ENCODE assay signal across 9 cellular contexts in the genomic region with DNA sequence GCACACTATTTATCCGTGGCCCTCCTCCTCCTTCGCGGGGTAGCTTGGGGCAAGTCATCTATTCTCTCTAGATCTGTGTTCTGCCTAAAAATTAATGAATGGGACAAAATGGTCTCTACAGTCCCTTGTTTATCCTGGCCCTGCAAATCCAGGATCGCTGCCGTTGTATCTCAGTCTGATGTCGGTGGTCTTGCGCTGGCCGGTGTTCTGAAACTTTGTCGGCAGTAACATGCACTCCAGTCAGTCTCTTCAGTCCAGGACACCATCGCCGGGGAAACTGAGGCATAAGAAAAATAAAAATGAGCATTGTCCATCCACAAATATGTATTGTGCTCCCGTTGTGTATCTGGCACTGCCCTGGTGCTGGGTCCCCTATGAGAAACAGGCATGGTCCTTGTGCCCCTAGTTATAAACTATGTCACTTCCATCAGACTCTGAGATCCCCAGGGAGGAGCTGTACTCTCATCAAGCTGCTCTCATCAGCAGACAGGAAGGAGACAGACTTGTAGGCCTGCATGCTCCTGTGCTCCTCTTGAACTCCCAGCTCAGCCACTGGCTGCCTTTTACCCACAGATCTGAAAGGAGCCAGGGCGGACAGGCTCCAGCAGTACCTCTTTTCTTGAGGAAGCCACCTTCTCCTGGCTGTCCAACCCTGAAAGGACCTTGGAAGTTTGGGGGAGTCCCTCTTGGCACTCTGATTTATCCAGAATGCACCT. TPM values are rescaled to one million over a fixed set of nuclear protein-coding genes. Genes with fewer than 3 reads are reported as not detected.
A peak's percentile ranks its signal among the peaks of the same experiment; 100 is the strongest.
DNase-seq lines count a peak whose midpoint lies in the region; ATAC-seq, FAIRE-seq and TF ChIP-seq lines count a peak whose summit lies in the region.
"Had no signal": no experiment of that assay in that cellular context is flagged by ENCODE, and none has a peak within 500 bp of the region (broad histone marks: within the 10 kb centered on the region; RNA-seq: fewer than 3 reads in every experiment).

No MANE protein-coding gene starts in this region.

- 0 out of 4 replicates have a peak overlapping the region, but pooled peaks of 1 of the 2 experiments have one; percentile 5 for H3K9ac ChIP-seq in K562 (ENCODE audit: insufficient read depth in 1 of 2, low read depth in 2 of 2, low read length in 2 of 2)

- H3K4me3 Mint-ChIP-seq in mesothelial cell of epicardium, result peak overlapping the region; percentile 88

- peaks cover 0 to 4% of the 10 kb centered on the region in 2 donors for H3K9me3 Mint-ChIP-seq in activated naive CD4-positive, alpha-beta T cell treated with anti-CD3 and anti-CD28 coated beads, Interleukin-2, amount 50 U/mL, for 72 hours
- H3K9me3 Mint-ChIP-seq in mesothelial cell of epicardium, result no peaks in the 10 kb centered on the region

- peak overlapping the region; percentile 91 for H3K4me2 ChIP-seq in K562 (ENCODE audit: insufficient read depth, low read length)

- no peak for TF ChIP-seq POLR2A in K562 (conservative IDR thresholded peaks at IDR 0.05)
- no peak for TF ChIP-seq POLR2A in upper lobe of left lung (IDR thresholded peaks at IDR 0.05)

- H3K27me3 ChIP-seq in K562 (ENCODE audit: control insufficient read depth in 2 of 2, insufficient read depth in 2 of 2, low read length in 2 of 2) (peaks cover 3 to 25% of the 10 kb centered on the region in 2 experiments; a peak in 4 of 5 replicates), upper lobe of left lung (peaks cover 0 to 28% (median 20%) of the 10 kb centered on the region in 4 donors)

- peaks cover 12% of the 10 kb centered on the region for H4K20me1 ChIP-seq in K562 (replicated peaks; ENCODE audit: control insufficient read depth, insufficient read depth, low read length)

- peak overlapping the region; percentile 91 for H2AFZ ChIP-seq in K562 (ENCODE audit: low read depth, low read length)

- TF ChIP-seq RAD21 in K562 (CRISPR knock-in tag; conservative IDR thresholded peaks at IDR 0.05 in 1 of 2, IDR thresholded peaks at IDR 0.05 in 1 of 2), result no peak

- 67% methylated on average over 13 of the region's 13 CpGs for WGBS in K562 (ENCODE audit: insufficient coverage, low coverage, missing lambda C conversion rate)
- 72 to 77% methylated on average over 12 to 13 of the region's 13 CpGs for WGBS in upper lobe of left lung, 2 donors

- H3K36me3 ChIP-seq in K562 (ENCODE audit: control insufficient read depth, insufficient read depth, low read length) (peaks cover 6% of the 10 kb centered on the region; the same call in 2 of the 3 replicates), upper lobe of left lung (no peaks in the 10 kb centered on the region)

- FAIRE-seq in K562 (lab: Jason Lieb, UNC), result no peak
- FAIRE-seq: D721Med had no signal

- H3K27ac ChIP-seq in K562 (ENCODE audit: extremely low read depth, low read depth, low read length) (no peak overlapping the region), upper lobe of left lung (peak overlapping the region in 1 of 4 donors; percentile 89)

- no peak for ATAC-seq in activated naive CD4-positive, alpha-beta T cell treated with anti-CD3 and anti-CD28 coated beads, Interleukin-2, amount 50 U/mL, for 72 hours
- ATAC-seq in K562 (no peak), upper lobe of left lung (ENCODE audit: low FRiP score in 2 of 2) (no peak), GM19351 (IDR thresholded peaks at IDR 0.05; ENCODE audit: unreplicated experiment) (no peak)

- peaks cover 21 to 24% of the 10 kb centered on the region in 2 donors for H3K36me3 Mint-ChIP-seq in activated naive CD4-positive, alpha-beta T cell treated with anti-CD3 and anti-CD28 coated beads, Interleukin-2, amount 50 U/mL, for 72 hours
- peaks cover 3% of the 10 kb centered on the region for H3K36me3 Mint-ChIP-seq in mesothelial cell of epicardium

- H3K9me3 ChIP-seq in K562 (replicated peaks; ENCODE audit: control insufficient read depth, insufficient read depth, low read depth, low read length) (no peaks in the 10 kb centered on the region), upper lobe of left lung (no peaks in the 10 kb centered on the region)

- no peak overlapping the region for H3K27ac Mint-ChIP-seq in activated naive CD4-positive, alpha-beta T cell treated with anti-CD3 and anti-CD28 coated beads, Interleukin-2, amount 50 U/mL, for 72 hours
- H3K27ac Mint-ChIP-seq in mesothelial cell of epicardium, result no peak overlapping the region

- H3K4me1 ChIP-seq in K562 (replicated peaks in 1 of 2; ENCODE audit: control insufficient read depth in 2 of 2, insufficient read depth in 2 of 2, low read length in 2 of 2), result peaks cover 8 to 27% of the 10 kb centered on the region in 2 experiments; a peak in 3 of 5 replicates
- H3K4me1 ChIP-seq in upper lobe of left lung, result peaks cover 22 to 53% (median 27%) of the 10 kb centered on the region in 4 donors

- no TSS peak for BruUV-seq in K562 (replicated peaks; lab: Mats Ljungman, UMichigan)

- no peaks in the 10 kb centered on the region for H3K9me1 ChIP-seq in K562 (ENCODE audit: control insufficient read depth, insufficient read depth, low read length)

- CTCF ChIA-PET in K562 (lab: Yijun Ruan, JAX; ENCODE audit: low intra/inter-chr PET ratio), result no interaction called here

- intact Hi-C loops in K562 (cut with micrococcal nuclease), result no loop called here

- POLR2A ChIA-PET in K562 (lab: Yijun Ruan, JAX), result interaction anchor here (0.6 to 0.7 kb wide), 3 partner anchors 10 to 104 kb away, joined by 3 to 4 read pairs (median 4); no protein-coding TSS in a partner anchor

- in situ Hi-C loops in K562 (cut with MboI), result no loop called here

- peaks cover 54% of the 10 kb centered on the region for H3K27me3 Mint-ChIP-seq in mesothelial cell of epicardium (ENCODE audit: low read depth)

- peaks cover 19% of the 10 kb centered on the region for H3K4me1 Mint-ChIP-seq in mesothelial cell of epicardium

- H3K4me3 ChIP-seq in K562, result peak overlapping the region; percentile 46; the same call in 1 of the 2 replicates
- peak overlapping the region in 3 of 4 donors; percentile 71 to 89 (median 85) for H3K4me3 ChIP-seq in upper lobe of left lung

- TF ChIP-seq EP300 in K562 (IDR thresholded peaks at IDR 0.05; ENCODE audit: low read length) (no peak), upper lobe of left lung (IDR thresholded peaks at IDR 0.05) (no peak)

- DNase-seq in activated naive CD4-positive, alpha-beta T cell treated with anti-CD3 and anti-CD28 coated beads, Interleukin-2, amount 50 U/mL, for 16 hours, result peak; percentile 4
- no peak for DNase-seq in activated naive CD4-positive, alpha-beta T cell treated with anti-CD3 and anti-CD28 coated beads, Interleukin-2, amount 50 U/mL, for 72 hours (ENCODE audit: low spot score in 2 of 2)
- DNase-seq in K562 (ENCODE audit: extremely low read depth in 1 of 4, low spot score in 3 of 4) (no peak), mesothelial cell of epicardium (ENCODE audit: low spot score in 2 of 2, unreplicated experiment in 2 of 2) (no peak), upper lobe of left lung (no peak), NCI-H524 (lab: John Stamatoyannopoulos, UW) (no peak), NCI-H1930 (lab: John Stamatoyannopoulos, UW) (no peak)

- no peak for TF ChIP-seq CTCF in K562 (IDR thresholded peaks at IDR 0.05 in 2 of 3, conservative IDR thresholded peaks at IDR 0.05 in 1 of 3; ENCODE audit: insufficient read depth in 2 of 3, low read depth in 1 of 3, low read length in 3 of 3)
- TF ChIP-seq CTCF in mesothelial cell of epicardium (IDR thresholded peaks at IDR 0.05; ENCODE audit: unreplicated experiment), result no peak
- TF ChIP-seq CTCF in upper lobe of left lung (IDR thresholded peaks at IDR 0.05), result no peak

- H3K79me2 ChIP-seq in K562 (ENCODE audit: control insufficient read depth, insufficient read depth, low read length), result no peaks in the 10 kb centered on the region; the same call in 2 of the 3 replicates

RNA-seq across cellular contexts. Expression of a gene that starts 13.7 kb away (rescaled TPM):
- not detected for total RNA-seq in activated naive CD4-positive, alpha-beta T cell treated with anti-CD3 and anti-CD28 coated beads, Interleukin-2, amount 50 U/mL, for 72 hours
- not detected in 2 replicates for total RNA-seq in K562 (2011; cell fraction: chromatin; rRNA removed; ENCODE audit: low replicate concordance)
- total RNA-seq in K562 (2011; cell fraction: nucleolus; rRNA removed), result not detected in 2 replicates
- not detected in 2 replicates for total RNA-seq in K562 (2011; cell fraction: nucleoplasm; rRNA removed)
- total RNA-seq in K562 (2014; rRNA removed) (not detected in 2 replicates), K562 (2014; rRNA removed; fragmentation: Illumina TruSeq; extraction: Trizol) (not detected in 2 replicates), K562 (2015; rRNA removed; fragmentation: Illumina TruSeq; extraction: Trizol) (not detected in 2 replicates), K562 (2021) (0.13 and 0.18 TPM in 2 replicates), mesothelial cell of epicardium (not detected in 3 replicates), upper lobe of left lung (100 to 1,000 TPM in 1 of 6 donors, 10 to 100 TPM in 4, 1 to 10 TPM in 1; 7.3 to 102 (median 45.5) TPM)
- polyA plus RNA-seq in K562 (2011; rRNA removed) (0.13 TPM in 1 of 2 replicates, not detected in the other), K562 (2014; fragmentation: Illumina TruSeq; extraction: Trizol) (not detected in 2 replicates), K562 (2014; fragmentation: Nextera tagmentation; extraction: Ambion mirVana) (not detected), K562 (2014; rRNA removed) (not detected in 2 replicates)
- not detected in 2 replicates for polyA plus RNA-seq in K562 (2011; cell fraction: cytosol; rRNA removed)
- polyA plus RNA-seq in K562 (2011; cell fraction: nucleus; rRNA removed), result 0.24 TPM in 1 of 2 replicates, not detected in the other
- not detected in 2 replicates for polyA plus RNA-seq in K562 (2012)
- polyA minus RNA-seq in K562 (2011; rRNA and poly(A)+ RNA removed), result not detected in 2 replicates
- polyA minus RNA-seq in K562 (2011; cell fraction: cytosol; rRNA and poly(A)+ RNA removed), result not detected in 2 replicates
- not detected in 2 replicates for polyA minus RNA-seq in K562 (2011; cell fraction: nucleus; rRNA and poly(A)+ RNA removed)

RNA-seq across cellular contexts. Expression of a gene that starts 57.4 kb away (rescaled TPM):
- 10 to 100 TPM; 33.4 to 33.9 TPM for total RNA-seq in activated naive CD4-positive, alpha-beta T cell treated with anti-CD3 and anti-CD28 coated beads, Interleukin-2, amount 50 U/mL, for 72 hours
- total RNA-seq in K562 (2011; cell fraction: chromatin; rRNA removed; ENCODE audit: low replicate concordance), result 29.4 and 51.4 TPM in 2 replicates
- 23.0 and 26.7 TPM in 2 replicates for total RNA-seq in K562 (2011; cell fraction: nucleolus; rRNA removed)
- total RNA-seq in K562 (2011; cell fraction: nucleoplasm; rRNA removed), result 31.9 and 32.7 TPM in 2 replicates
- total RNA-seq in K562 (2014; rRNA removed) (6.9 and 11.3 TPM in 2 replicates), K562 (2014; rRNA removed; fragmentation: Illumina TruSeq; extraction: Trizol) (11.4 and 12.1 TPM in 2 replicates), K562 (2015; rRNA removed; fragmentation: Illumina TruSeq; extraction: Trizol) (10.9 and 12.7 TPM in 2 replicates), K562 (2021) (12.9 and 13.5 TPM in 2 replicates), mesothelial cell of epicardium (33.9 to 37.2 TPM (median 36.1 TPM) in 3 replicates), upper lobe of left lung (10 to 100 TPM; 17.9 to 35.2 (median 22.3) TPM)
- polyA plus RNA-seq in K562 (2011; rRNA removed) (17.6 and 22.9 TPM in 2 replicates), K562 (2014; fragmentation: Illumina TruSeq; extraction: Trizol) (14.5 and 15.4 TPM in 2 replicates), K562 (2014; fragmentation: Nextera tagmentation; extraction: Ambion mirVana) (1 to 10 TPM; 5.3 to 9.1 TPM), K562 (2014; rRNA removed) (10.8 and 13.5 TPM in 2 replicates)
- 22.9 and 29.8 TPM in 2 replicates for polyA plus RNA-seq in K562 (2011; cell fraction: cytosol; rRNA removed)
- 78.3 and 85.3 TPM in 2 replicates for polyA plus RNA-seq in K562 (2011; cell fraction: nucleus; rRNA removed)
- 11.1 and 22.0 TPM in 2 replicates for polyA plus RNA-seq in K562 (2012)
- 21.9 and 34.4 TPM in 2 replicates for polyA minus RNA-seq in K562 (2011; rRNA and poly(A)+ RNA removed)
- 15.9 and 17.8 TPM in 2 replicates for polyA minus RNA-seq in K562 (2011; cell fraction: cytosol; rRNA and poly(A)+ RNA removed)
- polyA minus RNA-seq in K562 (2011; cell fraction: nucleus; rRNA and poly(A)+ RNA removed), result 26.7 and 45.1 TPM in 2 replicates
